In genomic region chr3:186857743-186858142, GRCh38 we compare ENCODE assay signal across 35 cellular contexts. TPM values are rescaled to one million over a fixed set of nuclear protein-coding genes. Genes with fewer than 3 reads are reported as not detected.
"Had no signal": no experiment of that assay in that cellular context is flagged by ENCODE, and none has a peak within 500 bp of the region (broad histone marks: within the 10 kb centered on the region; RNA-seq: fewer than 3 reads in every experiment).

No MANE protein-coding gene starts in this region.

- H3K36me3 ChIP-seq: left lung, lower lobe of right lung, neural progenitor cell, neutrophil, ovary, right atrium auricular region, stomach, suprapubic skin, thoracic aorta, tibial artery, upper lobe of right lung, uterus had no signal

- H3K4me1 ChIP-seq: left lung, lower lobe of right lung, neural progenitor cell, right atrium auricular region, right lobe of liver, stomach, suprapubic skin, tibial artery, upper lobe of right lung, uterus had no signal

- H3K4me3 ChIP-seq: left lung, lower lobe of right lung, neural progenitor cell, ovary, right atrium auricular region, right lobe of liver, smooth muscle cell, stomach, suprapubic skin, thoracic aorta, tibial artery, upper lobe of right lung, uterus had no signal

- H3K4me2 ChIP-seq: neural progenitor cell, smooth muscle cell had no signal

- H3K9ac ChIP-seq: neural progenitor cell had no signal

- DNase-seq: hypothalamus; immature natural killer cell; kidney; left colon; left lung; lower lobe of right lung; mammary epithelial cell; mesendoderm; naive thymus-derived CD4-positive, alpha-beta T cell; nephron progenitor cell; ovary; right lobe of liver; stimulated activated CD4-positive, alpha-beta T cell treated with anti-CD3 and anti-CD28 coated beads, Interleukin-1b, Interleukin-23, amount 100 ng/mL, for 48 hours; stimulated activated CD4-positive, alpha-beta T cell treated with anti-CD3 and anti-CD28 coated beads, Interleukin-2, amount 100 ng/mL, for 48 hours; stimulated activated CD4-positive, alpha-beta T cell treated with anti-CD3 and anti-CD28 coated beads, Interleukin-4, amount 100 ng/mL, for 4 hours; stimulated activated CD8-positive, alpha-beta memory T cell treated with anti-CD3 and anti-CD28 coated beads, Interleukin-4, amount 100 ng/mL, for 48 hours; stimulated activated naive CD8-positive, alpha-beta T cell treated with anti-CD3 and anti-CD28 coated beads, Interleukin-15, Interleukin-2, amounts not matched to agents 100 U/mL and 50 U/mL, for 24 hours; stomach; tibial artery; trophoblast cell; upper lobe of right lung; uterus had no signal

- H3K4me3 Mint-ChIP-seq: immature natural killer cell; mesothelial cell of epicardium; nephron progenitor cell; neural progenitor cell; stimulated activated memory B cell treated with anti-CD40 and anti-IgM and Interleukin-4, amounts not matched to agents 10 μg/mL and 1 μg/mL and 100 μg/mL, for 72 hours had no signal

- H2AFZ ChIP-seq: neural progenitor cell had no signal

- ATAC-seq: left colon; left lung; lower lobe of right lung; naive thymus-derived CD4-positive, alpha-beta T cell; right lobe of liver; stimulated activated memory B cell treated with anti-CD40 and anti-IgM and Interleukin-4, amounts not matched to agents 10 μg/mL and 1 μg/mL and 100 μg/mL, for 72 hours; stimulated activated naive CD8-positive, alpha-beta T cell treated with anti-CD3 and anti-CD28 coated beads, Interleukin-15, Interleukin-2, amounts not matched to agents 100 U/mL and 50 U/mL, for 24 hours; upper lobe of right lung had no signal

- H3K9me3 ChIP-seq: neutrophil, ovary, right lobe of liver, suprapubic skin, thoracic aorta, uterus had no signal

- H3K27ac Mint-ChIP-seq: mesothelial cell of epicardium; naive thymus-derived CD4-positive, alpha-beta T cell; nephron progenitor cell; neural progenitor cell; progenitor cell of endocrine pancreas; stimulated activated memory B cell treated with anti-CD40 and anti-IgM and Interleukin-4, amounts not matched to agents 10 μg/mL and 1 μg/mL and 100 μg/mL, for 72 hours had no signal

- H3K9me3 Mint-ChIP-seq: neural progenitor cell had no signal

- H3K4me1 Mint-ChIP-seq: immature natural killer cell, mesothelial cell of epicardium, nephron progenitor cell, neural progenitor cell had no signal

- H3K27me3 ChIP-seq: left lung, neural progenitor cell, neutrophil, ovary, right atrium auricular region, right lobe of liver, stomach, suprapubic skin, tibial artery, upper lobe of right lung, uterus had no signal

- H3K27me3 Mint-ChIP-seq: naive thymus-derived CD4-positive, alpha-beta T cell; progenitor cell of endocrine pancreas; stimulated activated memory B cell treated with anti-CD40 and anti-IgM and Interleukin-4, amounts not matched to agents 10 μg/mL and 1 μg/mL and 100 μg/mL, for 72 hours had no signal

- H3K36me3 Mint-ChIP-seq: mesothelial cell of epicardium; neural progenitor cell; stimulated activated memory B cell treated with anti-CD40 and anti-IgM and Interleukin-4, amounts not matched to agents 10 μg/mL and 1 μg/mL and 100 μg/mL, for 72 hours had no signal

- FAIRE-seq: islet of Langerhans, kidney had no signal

- H3K27ac ChIP-seq: left lung, lower lobe of right lung, neural progenitor cell, neutrophil, ovary, right atrium auricular region, right lobe of liver, stomach, suprapubic skin, thoracic aorta, tibial artery, upper lobe of right lung, uterus had no signal

RNA-seq across cellular contexts. Expression of gene ADIPOQ, which starts 15.2 kb away (rescaled TPM):
- total RNA-seq: kidney; left lung; liver; lower lobe of right lung; mammary epithelial cell; mesothelial cell of epicardium; naive thymus-derived CD4-positive, alpha-beta T cell; progenitor cell of endocrine pancreas; pulmonary artery endothelial cell; renal cortical epithelial cell; right lobe of liver; smooth muscle cell; upper lobe of right lung; uterus had no signal
- polyA plus RNA-seq: immature natural killer cell; mammary epithelial cell; naive thymus-derived CD4-positive, alpha-beta T cell; smooth muscle cell had no signal
